22 cellular contexts compared by ENCODE assay signal in genomic region chr14:32193532-32193931, GRCh38. TPM values are rescaled to one million over a fixed set of nuclear protein-coding genes. Genes with fewer than 3 reads are reported as not detected.
DNase-seq lines count a peak whose midpoint lies in the region; ATAC-seq lines count a peak whose summit lies in the region.
"Had no signal": no experiment of that assay in that cellular context is flagged by ENCODE, and none has a peak within 500 bp of the region (broad histone marks: within the 10 kb centered on the region; RNA-seq: fewer than 3 reads in every experiment).

No MANE protein-coding gene starts in this region.

- H3K27ac Mint-ChIP-seq in activated T-cell treated with anti-CD3 and anti-CD28 coated beads, Interleukin-2, amount 50 U/mL, for 24 hours = peak overlapping the region; percentile 77
- H3K27ac Mint-ChIP-seq in activated naive CD4-positive, alpha-beta T cell treated with anti-CD3 and anti-CD28 coated beads, Interleukin-2, amount 50 U/mL, for 72 hours = peak overlapping the region in 1 of 2 donors; percentile 37
- H3K27ac Mint-ChIP-seq: CD4-positive, CD25-positive, alpha-beta regulatory T cell; CD8-positive, alpha-beta memory T cell; HFFc6 had no signal

- peak; percentile 83 to 94 for ATAC-seq in activated naive CD4-positive, alpha-beta T cell treated with anti-CD3 and anti-CD28 coated beads, Interleukin-2, amount 50 U/mL, for 72 hours
- peak; percentile 43 for ATAC-seq in stimulated activated naive CD8-positive, alpha-beta T cell treated with anti-CD3 and anti-CD28 coated beads, Interleukin-15, Interleukin-2, amounts not matched to agents 100 U/mL and 50 U/mL, for 24 hours
- ATAC-seq: GM12878, HCT116 had no signal

- H3K27me3 Mint-ChIP-seq in activated T-cell treated with anti-CD3 and anti-CD28 coated beads, Interleukin-2, amount 50 U/mL, for 24 hours = peaks cover 21% of the 10 kb centered on the region

- DNase-seq in activated T-cell treated with anti-CD3 and anti-CD28 coated beads, Interleukin-2, amount 50 U/mL, for 24 hours = no peak
- DNase-seq in activated T-cell treated with anti-CD3 and anti-CD28 coated beads for 4 hours = no peak
- no peak for DNase-seq in activated naive CD4-positive, alpha-beta T cell treated with anti-CD3 and anti-CD28 coated beads, Interleukin-2, amount 50 U/mL, for 72 hours (ENCODE audit: low spot score in 2 of 2)
- no peak for DNase-seq in activated naive CD4-positive, alpha-beta T cell treated with Interleukin-2 at 50 U/mL for 16 hours
- DNase-seq in stimulated activated naive CD8-positive, alpha-beta T cell treated with anti-CD3 and anti-CD28 coated beads, Interleukin-15, Interleukin-2, amounts not matched to agents 100 U/mL and 50 U/mL, for 24 hours = no peak
- DNase-seq in NCI-H82 (lab: John Stamatoyannopoulos, UW) = no peak
- DNase-seq: ACHN; BE2C; C1 segment of cervical spinal cord; CD4-positive, CD25-positive, alpha-beta regulatory T cell; CD8-positive, alpha-beta memory T cell; COR-L47; DMS 273 treated with DMSO at 0.1 percent for 48 hours; DMS53; DND-41; EL; GOT3; H7; HFFc6 had no signal

- H3K4me3 Mint-ChIP-seq in activated T-cell treated with anti-CD3 and anti-CD28 coated beads, Interleukin-2, amount 50 U/mL, for 24 hours = no peak overlapping the region
- H3K4me3 Mint-ChIP-seq: CD8-positive, alpha-beta memory T cell; HFFc6 had no signal

- H3K9me3 Mint-ChIP-seq in activated T-cell treated with anti-CD3 and anti-CD28 coated beads, Interleukin-2, amount 50 U/mL, for 24 hours = no peaks in the 10 kb centered on the region
- H3K9me3 Mint-ChIP-seq in activated naive CD4-positive, alpha-beta T cell treated with anti-CD3 and anti-CD28 coated beads, Interleukin-2, amount 50 U/mL, for 72 hours = no peaks in the 10 kb centered on the region
- H3K9me3 Mint-ChIP-seq: CD8-positive, alpha-beta memory T cell; HFFc6 had no signal

- peaks cover 29% of the 10 kb centered on the region for H3K4me1 Mint-ChIP-seq in activated T-cell treated with anti-CD3 and anti-CD28 coated beads, Interleukin-2, amount 50 U/mL, for 24 hours (ENCODE audit: low read depth)
- H3K4me1 Mint-ChIP-seq: CD4-positive, CD25-positive, alpha-beta regulatory T cell; CD8-positive, alpha-beta memory T cell had no signal

- H3K36me3 Mint-ChIP-seq in activated T-cell treated with anti-CD3 and anti-CD28 coated beads, Interleukin-2, amount 50 U/mL, for 24 hours (ENCODE audit: low read depth) = no peaks in the 10 kb centered on the region
- no peaks in the 10 kb centered on the region for H3K36me3 Mint-ChIP-seq in activated naive CD4-positive, alpha-beta T cell treated with anti-CD3 and anti-CD28 coated beads, Interleukin-2, amount 50 U/mL, for 72 hours
- H3K36me3 Mint-ChIP-seq: CD4-positive, CD25-positive, alpha-beta regulatory T cell; CD8-positive, alpha-beta memory T cell had no signal

RNA-seq across cellular contexts. Expression of gene RNU6-7, which starts 8.3 kb away (rescaled TPM):
- total RNA-seq in activated naive CD4-positive, alpha-beta T cell treated with anti-CD3 and anti-CD28 coated beads, Interleukin-2, amount 50 U/mL, for 72 hours = not detected
- total RNA-seq: CD4-positive, CD25-positive, alpha-beta regulatory T cell; CD8-positive, alpha-beta memory T cell; G401; GM12878; H7; HFFc6 had no signal

RNA-seq across cellular contexts. Expression of gene RNU6-8, which starts 9.5 kb away (rescaled TPM):
- not detected for total RNA-seq in activated naive CD4-positive, alpha-beta T cell treated with anti-CD3 and anti-CD28 coated beads, Interleukin-2, amount 50 U/mL, for 72 hours
- total RNA-seq: CD4-positive, CD25-positive, alpha-beta regulatory T cell; CD8-positive, alpha-beta memory T cell; G401; GM12878; H7; HFFc6 had no signal
